In the genomic region with DNA sequence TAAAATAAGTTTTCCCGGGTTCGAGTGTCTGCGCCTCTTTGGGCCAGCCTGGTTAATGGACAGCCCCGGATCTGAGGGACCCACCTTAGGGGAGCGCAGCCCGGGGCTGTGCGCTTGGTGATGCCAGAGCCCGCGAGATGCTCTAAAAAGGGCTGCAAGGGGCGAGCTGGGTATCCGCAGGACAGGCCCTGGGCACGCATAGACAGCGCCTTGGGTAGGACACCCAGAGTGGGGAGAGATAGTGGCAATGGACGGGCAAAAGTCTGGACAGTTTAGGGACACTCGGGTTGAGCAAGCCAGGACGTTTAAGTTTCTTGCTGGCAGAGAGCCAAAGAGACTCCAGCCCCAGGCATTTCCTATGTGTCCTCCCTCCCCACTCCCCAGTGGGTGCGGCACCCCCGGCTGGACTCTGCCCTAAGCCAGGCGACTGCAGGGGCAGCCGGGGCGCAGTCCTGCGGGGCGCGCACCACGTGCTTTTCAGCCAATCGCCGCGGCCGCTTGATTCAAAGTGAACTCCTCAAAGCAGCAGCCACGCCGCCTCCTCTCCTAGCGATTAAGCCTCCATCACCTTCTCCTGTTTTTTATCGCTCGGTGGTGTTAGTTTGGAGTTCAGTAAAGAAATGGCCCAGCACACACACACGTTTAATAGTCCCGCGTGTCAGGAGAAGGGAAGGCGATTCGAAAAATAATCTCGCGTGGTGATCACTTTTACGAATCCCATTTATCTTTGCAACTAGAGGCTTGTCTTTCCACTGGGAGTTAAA, we compare ENCODE assay signal across 1 cellular context.
TF ChIP-seq lines count a peak whose summit lies in the region.

No MANE protein-coding gene starts in this region.

TF ChIP-seq in HepG2, 621 proteins besides CTCF, POLR2A, EP300 and RAD21 (continued from another document):
- TF ChIP-seq, protein P1, sequence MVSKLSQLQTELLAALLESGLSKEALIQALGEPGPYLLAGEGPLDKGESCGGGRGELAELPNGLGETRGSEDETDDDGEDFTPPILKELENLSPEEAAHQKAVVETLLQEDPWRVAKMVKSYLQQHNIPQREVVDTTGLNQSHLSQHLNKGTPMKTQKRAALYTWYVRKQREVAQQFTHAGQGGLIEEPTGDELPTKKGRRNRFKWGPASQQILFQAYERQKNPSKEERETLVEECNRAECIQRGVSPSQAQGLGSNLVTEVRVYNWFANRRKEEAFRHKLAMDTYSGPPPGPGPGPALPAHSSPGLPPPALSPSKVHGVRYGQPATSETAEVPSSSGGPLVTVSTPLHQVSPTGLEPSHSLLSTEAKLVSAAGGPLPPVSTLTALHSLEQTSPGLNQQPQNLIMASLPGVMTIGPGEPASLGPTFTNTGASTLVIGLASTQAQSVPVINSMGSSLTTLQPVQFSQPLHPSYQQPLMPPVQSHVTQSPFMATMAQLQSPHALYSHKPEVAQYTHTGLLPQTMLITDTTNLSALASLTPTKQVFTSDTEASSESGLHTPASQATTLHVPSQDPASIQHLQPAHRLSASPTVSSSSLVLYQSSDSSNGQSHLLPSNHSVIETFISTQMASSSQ (IDR thresholded peaks at IDR 0.05; ENCODE audit: low read depth): no peak; the same call in 1 of the 2 replicates
- TF ChIP-seq, protein P1 (CRISPR knock-in tag; IDR thresholded peaks at IDR 0.05; ENCODE audit: borderline replicate concordance): peak; percentile 59; the same call in 1 of the 2 replicates
- no peak for TF ChIP-seq ZNF781 (CRISPR knock-in tag; IDR thresholded peaks at IDR 0.05; ENCODE audit: borderline replicate concordance, not compliant biosample characterization)
- TF ChIP-seq HIVEP1 (CRISPR knock-in tag; IDR thresholded peaks at IDR 0.05): peak; percentile 79
- TF ChIP-seq, protein P2, sequence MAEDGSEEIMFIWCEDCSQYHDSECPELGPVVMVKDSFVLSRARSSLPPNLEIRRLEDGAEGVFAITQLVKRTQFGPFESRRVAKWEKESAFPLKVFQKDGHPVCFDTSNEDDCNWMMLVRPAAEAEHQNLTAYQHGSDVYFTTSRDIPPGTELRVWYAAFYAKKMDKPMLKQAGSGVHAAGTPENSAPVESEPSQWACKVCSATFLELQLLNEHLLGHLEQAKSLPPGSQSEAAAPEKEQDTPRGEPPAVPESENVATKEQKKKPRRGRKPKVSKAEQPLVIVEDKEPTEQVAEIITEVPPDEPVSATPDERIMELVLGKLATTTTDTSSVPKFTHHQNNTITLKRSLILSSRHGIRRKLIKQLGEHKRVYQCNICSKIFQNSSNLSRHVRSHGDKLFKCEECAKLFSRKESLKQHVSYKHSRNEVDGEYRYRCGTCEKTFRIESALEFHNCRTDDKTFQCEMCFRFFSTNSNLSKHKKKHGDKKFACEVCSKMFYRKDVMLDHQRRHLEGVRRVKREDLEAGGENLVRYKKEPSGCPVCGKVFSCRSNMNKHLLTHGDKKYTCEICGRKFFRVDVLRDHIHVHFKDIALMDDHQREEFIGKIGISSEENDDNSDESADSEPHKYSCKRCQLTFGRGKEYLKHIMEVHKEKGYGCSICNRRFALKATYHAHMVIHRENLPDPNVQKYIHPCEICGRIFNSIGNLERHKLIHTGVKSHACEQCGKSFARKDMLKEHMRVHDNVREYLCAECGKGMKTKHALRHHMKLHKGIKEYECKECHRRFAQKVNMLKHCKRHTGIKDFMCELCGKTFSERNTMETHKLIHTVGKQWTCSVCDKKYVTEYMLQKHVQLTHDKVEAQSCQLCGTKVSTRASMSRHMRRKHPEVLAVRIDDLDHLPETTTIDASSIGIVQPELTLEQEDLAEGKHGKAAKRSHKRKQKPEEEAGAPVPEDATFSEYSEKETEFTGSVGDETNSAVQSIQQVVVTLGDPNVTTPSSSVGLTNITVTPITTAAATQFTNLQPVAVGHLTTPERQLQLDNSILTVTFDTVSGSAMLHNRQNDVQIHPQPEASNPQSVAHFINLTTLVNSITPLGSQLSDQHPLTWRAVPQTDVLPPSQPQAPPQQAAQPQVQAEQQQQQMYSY (CRISPR knock-in tag; IDR thresholded peaks at IDR 0.05): peak; percentile 39; the same call in 1 of the 2 replicates
- peak; percentile 93 for TF ChIP-seq NFIC (IDR thresholded peaks at IDR 0.05; ENCODE audit: low read length)
TF ChIP-seq in HepG2: peak in this region for 198.
